ENCODE assay signal across 18 cellular contexts in genomic region chr11:4190519-4190918, GRCh38.
"Had no signal": no experiment of that assay in that cellular context is flagged by ENCODE, and none has a peak within 500 bp of the region (broad histone marks: within the 10 kb centered on the region; RNA-seq: fewer than 3 reads in every experiment).

No MANE protein-coding gene starts in this region.

- DNase-seq: effector CD4-positive, alpha-beta T cell; foreskin fibroblast; left colon; naive B cell; small intestine; stimulated activated CD4-positive, alpha-beta T cell treated with anti-CD3 and anti-CD28 coated beads, Interleukin-15, amount 100 ng/mL, for 24 hours; stimulated activated CD4-positive, alpha-beta T cell treated with anti-CD3 and anti-CD28 coated beads, Interleukin-2, amount 100 ng/mL, for 48 hours; stimulated activated naive B cell treated with anti-CD40 and anti-IgM and Interleukin-4, amounts not matched to agents 10 μg/mL and 1 μg/mL and 100 μg/mL, for 72 hours had no signal

- H3K9me3 ChIP-seq: gastrocnemius medialis, neutrophil, pancreas, suprapubic skin, vagina had no signal

- H3K27ac ChIP-seq: epithelial cell of prostate, neutrophil, pancreas, suprapubic skin, vagina had no signal

- ATAC-seq: esophagus mucosa; left colon; natural killer cell treated with Interleukin-12 subunit alpha and Interleukin-12 subunit beta and Interleukin-15 and Interleukin-18, amount 100 ng/mL, for 72 hours; pancreas; stimulated activated naive B cell treated with anti-CD40 and anti-IgM and Interleukin-4, amounts not matched to agents 10 μg/mL and 1 μg/mL and 100 μg/mL, for 72 hours had no signal

- H3K4me1 ChIP-seq: pancreas had no signal

- H3K4me3 ChIP-seq: dorsolateral prefrontal cortex, gastrocnemius medialis, lung, pancreas, suprapubic skin, vagina had no signal

- H3K27me3 ChIP-seq: dorsolateral prefrontal cortex, gastrocnemius medialis, pancreas, suprapubic skin, vagina had no signal

- H3K36me3 ChIP-seq: gastrocnemius medialis, neutrophil, pancreas, suprapubic skin, vagina had no signal
